ENCODE assay signal across 26 cellular contexts in genomic region chr3:183808355-183808754, GRCh38. TPM values are rescaled to one million over a fixed set of nuclear protein-coding genes. Genes with fewer than 3 reads are reported as not detected.
DNase-seq lines count a peak whose midpoint lies in the region; ATAC-seq and TF ChIP-seq lines count a peak whose summit lies in the region.
"Had no signal": no experiment of that assay in that cellular context is flagged by ENCODE, and none has a peak within 500 bp of the region (broad histone marks: within the 10 kb centered on the region; RNA-seq: fewer than 3 reads in every experiment).

No MANE protein-coding gene starts in this region.

- DNase-seq in dorsolateral prefrontal cortex (peak in 1 of 10 donors; percentile 37), osteoblast (ENCODE audit: insufficient read length, low spot score, missing footprints) (peak; percentile 60), substantia nigra (lab: John Stamatoyannopoulos, UW) (no peak), GM10248 (ENCODE audit: extremely low spot score) (no peak)
- DNase-seq: 8988T; AML-193; CD4-positive, alpha-beta T cell; GOT3; HFFc6; KBM-7; MV-4-11; NCI-H1105; NCI-H1436 treated with DMSO at 0.1 percent for 48 hours; NCI-H187 treated with DMSO at 0.1 percent for 48 hours; NCI-H2107; NCI-H446; NK-92 treated with Interleukin-12 subunit alpha and Interleukin-12 subunit beta, amount 100 ng/mL, for 24 hours; PC-9; Right ventricle myocardium superior had no signal

- H3K4me3 ChIP-seq in dorsolateral prefrontal cortex (no peak overlapping the region), osteoblast (ENCODE audit: insufficient read depth, low read length) (no peak overlapping the region)
- H3K4me3 ChIP-seq: BLaER1 treated with 17β-estradiol and CSF1 and Interleukin-3, amounts not matched to agents 10 nM and 100 nM; GM12878; HAP-1; PC-9; SJSA1 had no signal

- H3K27me3 ChIP-seq in dorsolateral prefrontal cortex (no peaks in the 10 kb centered on the region), osteoblast (ENCODE audit: insufficient read depth, low read length) (no peaks in the 10 kb centered on the region)
- H3K27me3 ChIP-seq: BLaER1 treated with 17β-estradiol and CSF1 and Interleukin-3, amounts not matched to agents 10 nM and 100 nM; SJSA1 had no signal

- ATAC-seq in HG02678 (IDR thresholded peaks at IDR 0.05; ENCODE audit: unreplicated experiment) (no peak), GM18867 (IDR thresholded peaks at IDR 0.05; ENCODE audit: unreplicated experiment) (no peak)
- ATAC-seq: GM12878 had no signal

- H2AFZ ChIP-seq in osteoblast (ENCODE audit: low read length), result no peak overlapping the region
- H2AFZ ChIP-seq: PC-9 had no signal

- H3K9me3 ChIP-seq in osteoblast (ENCODE audit: low read depth, low read length), result no peaks in the 10 kb centered on the region
- H3K9me3 ChIP-seq: BLaER1 treated with 17β-estradiol and CSF1 and Interleukin-3, amounts not matched to agents 10 nM and 100 nM; HAP-1; SJSA1 had no signal

- H3K36me3 ChIP-seq in osteoblast (ENCODE audit: insufficient read depth, low read length), result peaks cover 84% of the 10 kb centered on the region

- H3K4me2 ChIP-seq in osteoblast (ENCODE audit: insufficient read depth, low read length), result no peak overlapping the region
- H3K4me2 ChIP-seq: BLaER1 treated with 17β-estradiol and CSF1 and Interleukin-3, amounts not matched to agents 10 nM and 100 nM; PC-9 had no signal

- H3K79me2 ChIP-seq in osteoblast (ENCODE audit: insufficient read depth, low read length), result no peaks in the 10 kb centered on the region

- intact Hi-C loops in dorsolateral prefrontal cortex (cut with DNase I), result no loop called here

- H3K4me1 ChIP-seq in osteoblast (ENCODE audit: insufficient read depth, low read length), result no peaks in the 10 kb centered on the region
- H3K4me1 ChIP-seq: BLaER1 treated with 17β-estradiol and CSF1 and Interleukin-3, amounts not matched to agents 10 nM and 100 nM; HAP-1; SJSA1 had no signal

- CTCF ChIA-PET in GM10248 (lab: Yijun Ruan, JAX), result interaction anchor here (1.7 kb wide), 1 partner anchor 41 kb away, joined by 4 read pairs; no protein-coding TSS in a partner anchor

- POLR2A ChIA-PET in GM10248 (lab: Yijun Ruan, JAX), result no interaction called here

- peak overlapping the region; percentile 51 for H3K27ac ChIP-seq in VCaP
- peak overlapping the region in 58 of 59 donors; percentile 16 to 100 (median 98) for H3K27ac ChIP-seq in dorsolateral prefrontal cortex
- H3K27ac ChIP-seq in osteoblast (ENCODE audit: low read depth, low read length), result no peak overlapping the region
- H3K27ac ChIP-seq in substantia nigra (ENCODE audit: low read depth, low read length, poor library complexity, severe bottlenecking), result peak overlapping the region; percentile 16
- H3K27ac ChIP-seq: BLaER1 treated with 17β-estradiol and CSF1 and Interleukin-3, amounts not matched to agents 10 nM and 100 nM; PC-9; SJSA1 had no signal

- TF ChIP-seq CTCF in VCaP (conservative IDR thresholded peaks at IDR 0.05) (no peak), dorsolateral prefrontal cortex (IDR thresholded peaks at IDR 0.05 in 54 of 56, conservative IDR thresholded peaks at IDR 0.05 in 2 of 56; ENCODE audit: low read depth in 1 of 56, partially characterized antibody in 56 of 56) (no peak), osteoblast (IDR thresholded peaks at IDR 0.05; ENCODE audit: extremely low read depth, low read depth, low read length) (no peak), GM10248 (IDR thresholded peaks at IDR 0.05; ENCODE audit: control extremely low read depth, extremely low read depth, low read depth, missing control alignments) (no peak)

- peaks cover 2% of the 10 kb centered on the region for H4K20me1 ChIP-seq in osteoblast (ENCODE audit: insufficient read depth, low read length)

RNA-seq across cellular contexts. Expression of gene MAP6D1, which starts 17.0 kb away (rescaled TPM):
- total RNA-seq in dorsolateral prefrontal cortex (100 to 1,000 TPM in 6 of 120 experiments, 10 to 100 TPM in 114; 22.2 to 201 (median 55.1) TPM), osteoblast (0.59 and 2.2 TPM in 2 replicates)
